ENCODE assay signal across 1 cellular context in genomic region chr6:140966676-140967075, GRCh38.
TF ChIP-seq lines count a peak whose summit lies in the region.

No MANE protein-coding gene starts in this region.

TF ChIP-seq in IMR-90, 13 proteins besides CTCF, POLR2A, EP300 and RAD21 (continued from another document):
- TF ChIP-seq SMC3 (IDR thresholded peaks at IDR 0.05; ENCODE audit: low read depth, low read length): no peak
- no peak for TF ChIP-seq FOS (IDR thresholded peaks at IDR 0.05; ENCODE audit: low read depth, low read length)
- TF ChIP-seq NFE2L2 (IDR thresholded peaks at IDR 0.05; ENCODE audit: low read depth, low read length): no peak
- no peak for TF ChIP-seq BHLHE40 (IDR thresholded peaks at IDR 0.05; ENCODE audit: low read depth, low read length)
TF ChIP-seq in IMR-90: peak in this region for 0.
